Comparison of ENCODE assay signal across 19 cellular contexts in the genomic region with DNA sequence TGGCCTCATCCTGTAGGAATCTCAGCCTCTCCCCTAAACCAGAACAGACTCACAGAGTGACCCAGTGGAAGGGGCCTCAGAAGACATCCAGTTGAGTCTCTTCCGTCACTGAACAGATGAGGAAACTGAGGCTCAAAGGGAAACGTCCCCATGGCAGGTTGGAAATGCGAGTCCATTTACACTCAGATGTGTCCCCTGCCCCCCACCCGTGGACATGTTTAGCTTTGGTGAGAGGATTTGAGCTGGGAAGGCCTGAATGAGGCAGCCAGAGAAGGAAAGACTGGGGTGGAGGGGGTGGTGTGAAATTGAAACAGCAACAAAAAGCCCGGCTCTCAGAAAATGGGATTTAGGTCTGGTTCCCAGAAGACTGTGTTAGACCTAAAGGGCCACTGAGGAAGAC. TPM values are rescaled to one million over a fixed set of nuclear protein-coding genes. Genes with fewer than 3 reads are reported as not detected.
DNase-seq lines count a peak whose midpoint lies in the region; ATAC-seq and TF ChIP-seq lines count a peak whose summit lies in the region.
"Had no signal": no experiment of that assay in that cellular context is flagged by ENCODE, and none has a peak within 500 bp of the region (broad histone marks: within the 10 kb centered on the region; RNA-seq: fewer than 3 reads in every experiment).

No MANE protein-coding gene starts in this region.

- H3K79me2 ChIP-seq in osteoblast (ENCODE audit: insufficient read depth, low read length) = no peaks in the 10 kb centered on the region

- peak; percentile 10 for DNase-seq in left cardiac atrium
- no peak for DNase-seq in Right ventricle myocardium superior
- DNase-seq in central memory CD8-positive, alpha-beta T cell (ENCODE audit: low spot score in 2 of 2) = no peak
- DNase-seq in osteoblast (ENCODE audit: insufficient read length, low spot score, missing footprints) = peak; percentile 62
- peak; percentile 13 to 17 for DNase-seq in aorta
- no peak for DNase-seq in NCI-H2081 treated with DMSO at 0.1 percent for 48 hours (lab: John Stamatoyannopoulos, UW)
- DNase-seq in ureter (ENCODE audit: low spot score) = no peak
- DNase-seq: 8988T, COR-L47, KBM-7, NCI-H187, NCI-H226, NCI-H524, PC-3, RPMI8226 had no signal

- no peaks in the 10 kb centered on the region for H3K9me3 ChIP-seq in osteoblast (ENCODE audit: low read depth, low read length)
- no peaks in the 10 kb centered on the region for H3K9me3 ChIP-seq in aorta (ENCODE audit: control insufficient read depth, low read length)
- H3K9me3 ChIP-seq: HAP-1, SJCRH30 had no signal

- H3K4me1 ChIP-seq in osteoblast (ENCODE audit: insufficient read depth, low read length) (no peaks in the 10 kb centered on the region), aorta (ENCODE audit: control insufficient read depth in 1 of 2, insufficient read depth in 2 of 2, low read length in 2 of 2) (no peaks in the 10 kb centered on the region)

- no peaks in the 10 kb centered on the region for H3K9me3 Mint-ChIP-seq in central memory CD8-positive, alpha-beta T cell

- no peak overlapping the region for H3K4me2 ChIP-seq in osteoblast (ENCODE audit: insufficient read depth, low read length)

- peaks cover 13% of the 10 kb centered on the region for H3K4me1 Mint-ChIP-seq in central memory CD8-positive, alpha-beta T cell

- H3K27ac Mint-ChIP-seq in central memory CD8-positive, alpha-beta T cell (ENCODE audit: low read depth) = no peak overlapping the region

- no peak for TF ChIP-seq CTCF in osteoblast (IDR thresholded peaks at IDR 0.05; ENCODE audit: extremely low read depth, low read depth, low read length)

- peak overlapping the region; percentile 7 for H3K4me3 Mint-ChIP-seq in central memory CD8-positive, alpha-beta T cell

- H3K36me3 ChIP-seq in osteoblast (ENCODE audit: insufficient read depth, low read length) = no peaks in the 10 kb centered on the region
- H3K36me3 ChIP-seq in aorta (ENCODE audit: control insufficient read depth in 1 of 2, insufficient read depth in 2 of 2, low read length in 1 of 2) = no peaks in the 10 kb centered on the region
- H3K36me3 ChIP-seq: HAP-1, SJCRH30 had no signal

- intact Hi-C loops in left cardiac atrium (cut with DNase I) (no loop called here), Right ventricle myocardium superior (cut with DNase I) (no loop called here), aorta (cut with DNase I) (no loop called here)

- no peaks in the 10 kb centered on the region for H4K20me1 ChIP-seq in osteoblast (ENCODE audit: insufficient read depth, low read length)

- H3K27me3 ChIP-seq in osteoblast (ENCODE audit: insufficient read depth, low read length) = peaks cover 7% of the 10 kb centered on the region
- no peaks in the 10 kb centered on the region for H3K27me3 ChIP-seq in aorta (ENCODE audit: control insufficient read depth in 1 of 2, insufficient read depth in 2 of 2, low read length in 1 of 2)
- H3K27me3 ChIP-seq: SJCRH30 had no signal

- H3K4me3 ChIP-seq in osteoblast (ENCODE audit: insufficient read depth, low read length) (no peak overlapping the region), aorta (ENCODE audit: low read length in 2 of 2) (no peak overlapping the region)
- H3K4me3 ChIP-seq: HAP-1, SJCRH30 had no signal

- H3K27me3 Mint-ChIP-seq in central memory CD8-positive, alpha-beta T cell = peaks cover 29% of the 10 kb centered on the region

- H3K36me3 Mint-ChIP-seq in central memory CD8-positive, alpha-beta T cell (ENCODE audit: insufficient read depth) = no peaks in the 10 kb centered on the region

- no peak overlapping the region for H2AFZ ChIP-seq in osteoblast (ENCODE audit: low read length)

- WGBS in aorta, 2 donors = 91 to 93% methylated on average over 5 of the region's 5 CpGs

- ATAC-seq in left cardiac atrium (no peak), Right ventricle myocardium superior (ENCODE audit: poor library complexity) (no peak), aorta (ENCODE audit: low FRiP score) (no peak), HG03378 (IDR thresholded peaks at IDR 0.05; ENCODE audit: unreplicated experiment) (no peak)
- no peak for ATAC-seq in central memory CD8-positive, alpha-beta T cell (replicated peaks; ENCODE audit: extremely low read depth, poor library complexity, severe bottlenecking)
- ATAC-seq: PC-3 had no signal

- H3K27ac ChIP-seq in osteoblast (ENCODE audit: low read depth, low read length) (no peak overlapping the region), aorta (ENCODE audit: low read depth in 1 of 2, low read length in 2 of 2) (no peak overlapping the region)
- H3K27ac ChIP-seq: SJCRH30 had no signal

RNA-seq across cellular contexts. Expression of a gene that starts 1.7 kb away (rescaled TPM):
- total RNA-seq in left cardiac atrium = 10 to 100 TPM in 1 of 2 donors, 1 to 10 TPM in 1; 6.4 to 25.9 TPM
- total RNA-seq in Right ventricle myocardium superior = 10.6 TPM
- total RNA-seq in osteoblast = 0.88 and 1.4 TPM in 2 replicates
- 10 to 100 TPM in 1 of 2 donors, under 1 TPM in 1; 0.58 to 16.4 TPM for total RNA-seq in aorta
- under 1 TPM in 1 of 2 donors, not detected in 1; 0.05 TPM for polyA plus RNA-seq in aorta
- 6.2 TPM for total RNA-seq in ureter

RNA-seq across cellular contexts. Expression of a gene that starts 48.6 kb away (rescaled TPM):
- total RNA-seq in left cardiac atrium (under 1 TPM; 0.09 to 0.24 TPM), Right ventricle myocardium superior (not detected), osteoblast (not detected in 2 replicates), aorta (under 1 TPM in 1 of 2 donors, not detected in 1; 0.21 TPM), ureter (0.70 TPM)
- polyA plus RNA-seq in aorta = not detected
- total RNA-seq: PC-3, SJCRH30 had no signal
- polyA plus RNA-seq: AG04450 had no signal

RNA-seq across cellular contexts. Expression of a gene that starts 59.1 kb away (rescaled TPM):
- total RNA-seq in left cardiac atrium (1 to 10 TPM; 2.9 to 4.0 TPM), Right ventricle myocardium superior (2.4 TPM), osteoblast (4.7 and 5.4 TPM in 2 replicates), aorta (1 to 10 TPM; 3.5 to 5.0 TPM), ureter (3.9 TPM)
- polyA plus RNA-seq in aorta = 1 to 10 TPM; 1.5 to 1.6 TPM

RNA-seq across cellular contexts. Expression of a gene that starts 59.7 kb away (rescaled TPM):
- 1 to 10 TPM; 1.0 to 1.3 TPM for total RNA-seq in left cardiac atrium
- 0.38 TPM for total RNA-seq in Right ventricle myocardium superior
- total RNA-seq in osteoblast = not detected in 2 replicates
- total RNA-seq in aorta = 1 to 10 TPM in 1 of 2 donors, not detected in 1; 1.2 TPM
- under 1 TPM in 1 of 2 donors, not detected in 1; 0.08 TPM for polyA plus RNA-seq in aorta
- total RNA-seq in ureter = 0.34 TPM
- total RNA-seq: PC-3 had no signal
- polyA plus RNA-seq: AG04450 had no signal

Comparison
In these comparisons a context has a peak if more than half of its experiments do, and no peak if none do; other contexts are left out.
1. DNase-seq: peak in left cardiac atrium (single experiment), osteoblast (single experiment) and aorta (2 of 2); none in Right ventricle myocardium superior (single experiment), central memory CD8-positive, alpha-beta T cell (0 of 2), NCI-H2081 treated with DMSO at 0.1 percent for 48 hours (single experiment) and ureter (single experiment).